Comparison of ENCODE assay signal across 13 cellular contexts in genomic region chr12:111692575-111693210, GRCh38. TPM values are rescaled to one million over a fixed set of nuclear protein-coding genes. Genes with fewer than 3 reads are reported as not detected.
DNase-seq lines count a peak whose midpoint lies in the region; ATAC-seq, FAIRE-seq and TF ChIP-seq lines count a peak whose summit lies in the region.
"Had no signal": no experiment of that assay in that cellular context is flagged by ENCODE, and none has a peak within 500 bp of the region (broad histone marks: within the 10 kb centered on the region; RNA-seq: fewer than 3 reads in every experiment).

No MANE protein-coding gene starts in this region.

- no peaks in the 10 kb centered on the region for H4K20me1 ChIP-seq in keratinocyte (ENCODE audit: control insufficient read depth, extremely low read depth, insufficient read depth, low read length)

- peak; percentile 61 for TF ChIP-seq CTCF in HFFc6 (IDR thresholded peaks at IDR 0.05)
- peak in 2 of 3 experiments; percentile 19 to 32 for TF ChIP-seq CTCF in keratinocyte (optimal IDR thresholded peaks at IDR 0.05 in 1 of 3, IDR thresholded peaks at IDR 0.05 in 1 of 3, conservative IDR thresholded peaks at IDR 0.05 in 1 of 3; ENCODE audit: extremely low read depth in 1 of 3, insufficient read depth in 2 of 3, low read length in 3 of 3)
- TF ChIP-seq CTCF in breast epithelium (IDR thresholded peaks at IDR 0.05): no peak

- no peaks in the 10 kb centered on the region for H3K27me3 Mint-ChIP-seq in HFFc6 (ENCODE audit: insufficient read depth)
- H3K27me3 Mint-ChIP-seq in activated T-helper 17 cell treated with anti-CD3 and anti-CD28 coated beads, Interleukin-2, amount 50 U/mL, for 72 hours: no peaks in the 10 kb centered on the region
- H3K27me3 Mint-ChIP-seq in stimulated activated naive B cell treated with anti-CD40 and anti-IgM and Interleukin-4, amounts not matched to agents 10 μg/mL and 1 μg/mL and 100 μg/mL, for 72 hours: no peaks in the 10 kb centered on the region
- H3K27me3 Mint-ChIP-seq: type B pancreatic cell had no signal

- H3K4me3 ChIP-seq in keratinocyte (ENCODE audit: control insufficient read depth in 2 of 3, extremely low read depth in 1 of 3, insufficient read depth in 2 of 3, low read depth in 1 of 3, low read length in 3 of 3) (no peak overlapping the region), breast epithelium (no peak overlapping the region)

- no peak overlapping the region for H3K4me3 Mint-ChIP-seq in HFFc6
- no peak overlapping the region for H3K4me3 Mint-ChIP-seq in activated T-helper 17 cell treated with anti-CD3 and anti-CD28 coated beads, Interleukin-2, amount 50 U/mL, for 72 hours
- no peak overlapping the region for H3K4me3 Mint-ChIP-seq in stimulated activated naive B cell treated with anti-CD40 and anti-IgM and Interleukin-4, amounts not matched to agents 10 μg/mL and 1 μg/mL and 100 μg/mL, for 72 hours
- H3K4me3 Mint-ChIP-seq: type B pancreatic cell had no signal

- FAIRE-seq in keratinocyte (lab: Jason Lieb, UNC): no peak
- FAIRE-seq: A204.1, islet of Langerhans had no signal

- H3K27ac Mint-ChIP-seq in HFFc6: no peak overlapping the region
- peak overlapping the region; percentile 23 for H3K27ac Mint-ChIP-seq in activated T-helper 17 cell treated with anti-CD3 and anti-CD28 coated beads, Interleukin-2, amount 50 U/mL, for 72 hours
- no peak overlapping the region for H3K27ac Mint-ChIP-seq in stimulated activated naive B cell treated with anti-CD40 and anti-IgM and Interleukin-4, amounts not matched to agents 10 μg/mL and 1 μg/mL and 100 μg/mL, for 72 hours
- H3K27ac Mint-ChIP-seq: type B pancreatic cell had no signal

- H3K27me3 ChIP-seq in keratinocyte (ENCODE audit: control insufficient read depth, extremely low read depth, insufficient read depth, low read length): no peaks in the 10 kb centered on the region
- H3K27me3 ChIP-seq in breast epithelium: no peaks in the 10 kb centered on the region

- no peak overlapping the region for H2AFZ ChIP-seq in keratinocyte (ENCODE audit: control insufficient read depth, low read length)

- H3K27ac ChIP-seq in keratinocyte (ENCODE audit: control insufficient read depth, insufficient read depth, low read length) (no peak overlapping the region), breast epithelium (no peak overlapping the region)

- H3K9me3 Mint-ChIP-seq in HFFc6: no peaks in the 10 kb centered on the region
- no peaks in the 10 kb centered on the region for H3K9me3 Mint-ChIP-seq in activated T-helper 17 cell treated with anti-CD3 and anti-CD28 coated beads, Interleukin-2, amount 50 U/mL, for 72 hours
- H3K9me3 Mint-ChIP-seq in stimulated activated naive B cell treated with anti-CD40 and anti-IgM and Interleukin-4, amounts not matched to agents 10 μg/mL and 1 μg/mL and 100 μg/mL, for 72 hours: no peaks in the 10 kb centered on the region
- H3K9me3 Mint-ChIP-seq: activated T-helper 2 cell treated with anti-CD3 and anti-CD28 coated beads, Interferon-gamma antibody, Interleukin-2, Interleukin-4, amounts not matched to agents 10 μg/mL and 5 μg/mL and 100 μg/mL, durations not matched to agents 14 hours and 24 hours and 36 hours; type B pancreatic cell had no signal

- ATAC-seq in activated T-helper 17 cell treated with anti-CD3 and anti-CD28 coated beads, Interleukin-2, amount 50 U/mL, for 72 hours (replicated peaks): no peak
- ATAC-seq in stimulated activated naive B cell treated with anti-CD40 and anti-IgM and Interleukin-4, amounts not matched to agents 10 μg/mL and 1 μg/mL and 100 μg/mL, for 72 hours (replicated peaks): no peak
- ATAC-seq in HG03095 (IDR thresholded peaks at IDR 0.05; ENCODE audit: unreplicated experiment): no peak

- no peaks in the 10 kb centered on the region for H3K79me2 ChIP-seq in keratinocyte (ENCODE audit: control insufficient read depth, insufficient read depth, low read length)

- no peaks in the 10 kb centered on the region; the same call in 1 of the 2 replicates for H3K36me3 Mint-ChIP-seq in HFFc6 (ENCODE audit: low read depth)
- H3K36me3 Mint-ChIP-seq in activated T-helper 17 cell treated with anti-CD3 and anti-CD28 coated beads, Interleukin-2, amount 50 U/mL, for 72 hours (ENCODE audit: low read depth): peaks cover 67% of the 10 kb centered on the region
- peaks cover 33 to 40% of the 10 kb centered on the region in 2 donors for H3K36me3 Mint-ChIP-seq in stimulated activated naive B cell treated with anti-CD40 and anti-IgM and Interleukin-4, amounts not matched to agents 10 μg/mL and 1 μg/mL and 100 μg/mL, for 72 hours

- no peaks in the 10 kb centered on the region for H3K9me3 ChIP-seq in keratinocyte (ENCODE audit: control insufficient read depth, low read depth, low read length)
- no peaks in the 10 kb centered on the region for H3K9me3 ChIP-seq in breast epithelium

- H3K9me1 ChIP-seq in keratinocyte (ENCODE audit: control insufficient read depth, extremely low read depth, insufficient read depth, low read length): no peaks in the 10 kb centered on the region

- DNase-seq in DMS 273 (lab: John Stamatoyannopoulos, UW; ENCODE audit: unreplicated experiment): peak; percentile 22
- DNase-seq in DMS 273 treated with DMSO at 0.1 percent for 48 hours (lab: John Stamatoyannopoulos, UW): no peak
- peak; percentile 13 for DNase-seq in HFFc6
- no peak for DNase-seq in keratinocyte (ENCODE audit: low read depth, low spot score)
- DNase-seq in stimulated activated naive B cell treated with anti-CD40 and anti-IgM and Interleukin-4, amounts not matched to agents 10 μg/mL and 1 μg/mL and 100 μg/mL, for 72 hours: no peak
- DNase-seq in breast epithelium (ENCODE audit: low spot score in 2 of 2): no peak
- DNase-seq: occipital lobe had no signal

- H3K4me1 Mint-ChIP-seq in HFFc6 (ENCODE audit: low read depth): no peaks in the 10 kb centered on the region; the same call in 1 of the 2 replicates
- peaks cover 5% of the 10 kb centered on the region for H3K4me1 Mint-ChIP-seq in activated T-helper 17 cell treated with anti-CD3 and anti-CD28 coated beads, Interleukin-2, amount 50 U/mL, for 72 hours
- peaks cover 6 to 22% of the 10 kb centered on the region in 2 donors for H3K4me1 Mint-ChIP-seq in stimulated activated naive B cell treated with anti-CD40 and anti-IgM and Interleukin-4, amounts not matched to agents 10 μg/mL and 1 μg/mL and 100 μg/mL, for 72 hours

- H3K4me1 ChIP-seq in keratinocyte (ENCODE audit: control insufficient read depth, extremely low read depth, insufficient read depth, low read length): no peaks in the 10 kb centered on the region
- no peaks in the 10 kb centered on the region for H3K4me1 ChIP-seq in breast epithelium

- intact Hi-C loops in breast epithelium (cut with DNase I; ENCODE audit: low total_unique reads): no loop called here

- dilution Hi-C loops in keratinocyte (cut with MboI; ENCODE audit: extremely low pct_ligation_motif_present, low sequenced_read_pairs): no loop called here

- H3K9ac ChIP-seq in keratinocyte (ENCODE audit: control insufficient read depth, extremely low read depth, insufficient read depth, low read length): no peak overlapping the region

- no peak for TF ChIP-seq POLR2A in breast epithelium (IDR thresholded peaks at IDR 0.05)

- no peak overlapping the region for H3K4me2 ChIP-seq in keratinocyte (ENCODE audit: control insufficient read depth, extremely low read depth, insufficient read depth, low read depth, low read length)

- H3K36me3 ChIP-seq in keratinocyte (ENCODE audit: control insufficient read depth in 2 of 2, extremely low read depth in 1 of 2, insufficient read depth in 2 of 2, low read length in 2 of 2) (peaks cover 7 to 11% of the 10 kb centered on the region in 2 experiments), breast epithelium (peaks cover 10% of the 10 kb centered on the region)

RNA-seq across cellular contexts. Expression of gene ACAD10, which starts 6.8 kb away (rescaled TPM):
- total RNA-seq in HFFc6 (2021; fragmentation: NEBNext Ultra II Directional; extraction: Animal tissue kit (Norgen Biotek cat#: 25700)): 10 to 100 TPM; 12.8 to 18.4 (median 17.8) TPM
- total RNA-seq in activated T-helper 17 cell treated with anti-CD3 and anti-CD28 coated beads, Interleukin-2, amount 50 U/mL, for 72 hours: 10 to 100 TPM; 28.7 to 40.2 TPM
- 12.2 to 13.2 TPM (median 12.4 TPM) in 3 replicates for polyA plus RNA-seq in keratinocyte
- 4.2 TPM for polyA plus RNA-seq in keratinocyte (2011; ENCODE audit: low read depth)
- 2.9 and 3.6 TPM in 2 replicates for polyA plus RNA-seq in keratinocyte (2011; cell fraction: cytosol; rRNA removed)
- polyA plus RNA-seq in keratinocyte (2011; cell fraction: nucleus; rRNA removed): 49.1 TPM in 2 replicates
- 8.7 and 9.9 TPM in 2 replicates for polyA plus RNA-seq in keratinocyte (2012; ENCODE audit: low replicate concordance)
- polyA minus RNA-seq in keratinocyte: 23.3 to 30.7 TPM (median 24.1 TPM) in 3 replicates
- 10.2 TPM for polyA minus RNA-seq in keratinocyte (2011; cell fraction: cytosol; rRNA and poly(A)+ RNA removed)
- 31.1 and 49.7 TPM in 2 replicates for polyA minus RNA-seq in keratinocyte (2011; cell fraction: nucleus; rRNA and poly(A)+ RNA removed)
- 10 to 100 TPM; 17.9 to 24.1 (median 18.7) TPM for total RNA-seq in breast epithelium

RNA-seq across cellular contexts. Expression of gene BRAP, which starts 6.9 kb away (rescaled TPM):
- 10 to 100 TPM; 15.0 to 19.5 (median 17.8) TPM for total RNA-seq in HFFc6 (2021; fragmentation: NEBNext Ultra II Directional; extraction: Animal tissue kit (Norgen Biotek cat#: 25700))
- 10 to 100 TPM; 15.8 to 16.4 TPM for total RNA-seq in activated T-helper 17 cell treated with anti-CD3 and anti-CD28 coated beads, Interleukin-2, amount 50 U/mL, for 72 hours
- 16.4 to 21.2 TPM (median 19.5 TPM) in 3 replicates for polyA plus RNA-seq in keratinocyte
- 41.0 TPM for polyA plus RNA-seq in keratinocyte (2011; ENCODE audit: low read depth)
- polyA plus RNA-seq in keratinocyte (2011; cell fraction: cytosol; rRNA removed): 20.2 and 27.8 TPM in 2 replicates
- polyA plus RNA-seq in keratinocyte (2011; cell fraction: nucleus; rRNA removed): 20.3 and 24.8 TPM in 2 replicates
- 13.6 and 17.4 TPM in 2 replicates for polyA plus RNA-seq in keratinocyte (2012; ENCODE audit: low replicate concordance)
- 12.9 to 37.4 TPM (median 30.5 TPM) in 3 replicates for polyA minus RNA-seq in keratinocyte
- 18.6 TPM for polyA minus RNA-seq in keratinocyte (2011; cell fraction: cytosol; rRNA and poly(A)+ RNA removed)
- polyA minus RNA-seq in keratinocyte (2011; cell fraction: nucleus; rRNA and poly(A)+ RNA removed): 10.7 and 22.4 TPM in 2 replicates
- total RNA-seq in breast epithelium: 10 to 100 TPM; 17.4 to 23.7 (median 20.5) TPM

Comparison
In these comparisons a context has a peak if more than half of its experiments do, and no peak if none do; other contexts are left out.
1. DNase-seq: peak in DMS 273 (single experiment) and HFFc6 (single experiment); none in DMS 273 treated with DMSO at 0.1 percent for 48 hours (single experiment), keratinocyte (single experiment), stimulated activated naive B cell treated with anti-CD40 and anti-IgM and Interleukin-4, amounts not matched to agents 10 μg/mL and 1 μg/mL and 100 μg/mL, for 72 hours (single experiment) and breast epithelium (0 of 2).
2. CTCF ChIP-seq: peak in HFFc6 (single experiment) and keratinocyte (2 of 3); none in breast epithelium (0 of 3).